ENCODE assay signal across 24 cellular contexts in genomic region chr22:48706934-48707748, GRCh38.
DNase-seq lines count a peak whose midpoint lies in the region; TF ChIP-seq lines count a peak whose summit lies in the region.
"Had no signal": no experiment of that assay in that cellular context is flagged by ENCODE, and none has a peak within 500 bp of the region (broad histone marks: within the 10 kb centered on the region; RNA-seq: fewer than 3 reads in every experiment).

No MANE protein-coding gene starts in this region.

- intact Hi-C loops in CD14-positive monocyte (cut with micrococcal nuclease): no loop called here
- intact Hi-C loops in dorsolateral prefrontal cortex (cut with DNase I): loop anchor here in 1 of 2 donors (10.0 kb wide), 1 partner anchor 218 kb away; no protein-coding TSS in a partner anchor
- intact Hi-C loops in posterior vena cava (cut with DNase I): no loop called here

- no peak overlapping the region for H3K4me3 ChIP-seq in dorsolateral prefrontal cortex
- H3K4me3 ChIP-seq: K562, PC-9 had no signal

- H3K27me3 ChIP-seq in dorsolateral prefrontal cortex: no peaks in the 10 kb centered on the region
- H3K27me3 ChIP-seq: BE2C had no signal

- no peak overlapping the region for H3K27ac Mint-ChIP-seq in CD14-positive monocyte

- H3K36me3 Mint-ChIP-seq in CD14-positive monocyte: no peaks in the 10 kb centered on the region

- peaks cover 0 to 3% (median 0%) of the 10 kb centered on the region in 7 donors for H3K9me3 Mint-ChIP-seq in CD14-positive monocyte

- no peak for TF ChIP-seq CTCF in CD14-positive monocyte (IDR thresholded peaks at IDR 0.05)
- TF ChIP-seq CTCF in dorsolateral prefrontal cortex (IDR thresholded peaks at IDR 0.05 in 54 of 56, conservative IDR thresholded peaks at IDR 0.05 in 2 of 56; ENCODE audit: low read depth in 1 of 56, partially characterized antibody in 56 of 56): no peak

- H3K4me1 Mint-ChIP-seq in CD14-positive monocyte: peaks cover 12% of the 10 kb centered on the region

- peak; percentile 33 for DNase-seq in activated effector memory CD4-positive, alpha-beta T cell treated with anti-CD3 and anti-CD28 coated beads, Interleukin-2, amount 50 U/mL, for 16 hours
- DNase-seq in activated effector memory CD4-positive, alpha-beta T cell treated with Interleukin-2 at 50 U/mL for 16 hours: no peak
- DNase-seq in CD14-positive monocyte (ENCODE audit: low spot score): peak; percentile 30
- peak in 6 of 10 donors; percentile 13 to 41 (median 24) for DNase-seq in dorsolateral prefrontal cortex
- DNase-seq in posterior vena cava (ENCODE audit: low spot score): peak; percentile 38
- DNase-seq in SIG-M5 (lab: John Stamatoyannopoulos, UW): no peak
- no peak for DNase-seq in mucosa of gallbladder (ENCODE audit: low spot score)
- DNase-seq in NCI-H748 (lab: John Stamatoyannopoulos, UW; ENCODE audit: unreplicated experiment): no peak
- DNase-seq: 8988T; ACHN; BE2C; Calu3; DMS79 treated with DMSO at 0.1 percent for 48 hours; Kasumi-1; MV-4-11; NCI-H1105; NCI-H1436 treated with DMSO at 0.1 percent for 48 hours; NCI-H187 treated with DMSO at 0.1 percent for 48 hours; NCI-H2171 treated with DMSO at 0.1 percent for 48 hours; NCI-H82; NK-92 treated with Interleukin-12 subunit alpha and Interleukin-12 subunit beta, amount 100 ng/mL, for 24 hours; PC-9; SHP77 had no signal

- no peak overlapping the region for H3K27ac ChIP-seq in dorsolateral prefrontal cortex
- H3K27ac ChIP-seq: PC-9 had no signal

- H3K27me3 Mint-ChIP-seq in CD14-positive monocyte (ENCODE audit: low read depth in 3 of 3): peaks cover 0 to 7% (median 0%) of the 10 kb centered on the region in 3 donors

- no peak overlapping the region for H3K4me3 Mint-ChIP-seq in CD14-positive monocyte

Comparison
In these comparisons a context has a peak if more than half of its experiments do, and no peak if none do; other contexts are left out.
1. DNase-seq: peak in activated effector memory CD4-positive, alpha-beta T cell treated with anti-CD3 and anti-CD28 coated beads, Interleukin-2, amount 50 U/mL, for 16 hours (single experiment), CD14-positive monocyte (single experiment), dorsolateral prefrontal cortex (6 of 10) and posterior vena cava (single experiment); none in activated effector memory CD4-positive, alpha-beta T cell treated with Interleukin-2 at 50 U/mL for 16 hours (single experiment), SIG-M5 (single experiment), mucosa of gallbladder (single experiment) and NCI-H748 (single experiment).